Comparison of ENCODE assay signal across 1 cellular context in genomic region chr4:39908284-39908683, GRCh38.
A peak's percentile ranks its signal among the peaks of the same experiment; 100 is the strongest.
TF ChIP-seq lines count a peak whose summit lies in the region.

No MANE protein-coding gene starts in this region.

TF ChIP-seq in HEK293, 187 proteins besides CTCF, POLR2A, EP300 and RAD21:
- TF ChIP-seq, protein P1, sequence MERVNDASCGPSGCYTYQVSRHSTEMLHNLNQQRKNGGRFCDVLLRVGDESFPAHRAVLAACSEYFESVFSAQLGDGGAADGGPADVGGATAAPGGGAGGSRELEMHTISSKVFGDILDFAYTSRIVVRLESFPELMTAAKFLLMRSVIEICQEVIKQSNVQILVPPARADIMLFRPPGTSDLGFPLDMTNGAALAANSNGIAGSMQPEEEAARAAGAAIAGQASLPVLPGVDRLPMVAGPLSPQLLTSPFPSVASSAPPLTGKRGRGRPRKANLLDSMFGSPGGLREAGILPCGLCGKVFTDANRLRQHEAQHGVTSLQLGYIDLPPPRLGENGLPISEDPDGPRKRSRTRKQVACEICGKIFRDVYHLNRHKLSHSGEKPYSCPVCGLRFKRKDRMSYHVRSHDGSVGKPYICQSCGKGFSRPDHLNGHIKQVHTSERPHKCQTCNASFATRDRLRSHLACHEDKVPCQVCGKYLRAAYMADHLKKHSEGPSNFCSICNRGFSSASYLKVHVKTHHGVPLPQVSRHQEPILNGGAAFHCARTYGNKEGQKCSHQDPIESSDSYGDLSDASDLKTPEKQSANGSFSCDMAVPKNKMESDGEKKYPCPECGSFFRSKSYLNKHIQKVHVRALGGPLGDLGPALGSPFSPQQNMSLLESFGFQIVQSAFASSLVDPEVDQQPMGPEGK (tag by site-specific recombination; IDR thresholded peaks at IDR 0.05) = no peak
- no peak for TF ChIP-seq ZFP37 (tag by site-specific recombination; IDR thresholded peaks at IDR 0.05)
- TF ChIP-seq ATF2 (tag by site-specific recombination; IDR thresholded peaks at IDR 0.05; ENCODE audit: low read depth) = peak; percentile 45; the same call in 1 of the 2 replicates
- TF ChIP-seq ZNF335 (tag by site-specific recombination; conservative IDR thresholded peaks at IDR 0.05) = no peak
- TF ChIP-seq ZNF24 (tag by site-specific recombination; IDR thresholded peaks at IDR 0.05) = no peak
